ENCODE assay signal across 8 cellular contexts in genomic region chr15:41284425-41285177, GRCh38. TPM values are rescaled to one million over a fixed set of nuclear protein-coding genes. Genes with fewer than 3 reads are reported as not detected.
DNase-seq lines count a peak whose midpoint lies in the region; ATAC-seq and TF ChIP-seq lines count a peak whose summit lies in the region.

No MANE protein-coding gene starts in this region.

- DNase-seq in stimulated activated naive CD8-positive, alpha-beta T cell treated with anti-CD3 and anti-CD28 coated beads, Interleukin-15, Interleukin-2, amounts not matched to agents 100 U/mL and 50 U/mL, for 24 hours = no peak
- DNase-seq in SK-N-DZ (ENCODE audit: low spot score) (peak; percentile 35), endothelial cell (ENCODE audit: low spot score) (no peak)
- DNase-seq in effector CD8-positive, alpha-beta T cell (lab: John Stamatoyannopoulos, UW) = no peak
- DNase-seq in activated CD4-positive, alpha-beta T cell treated with anti-CD3 and anti-CD28 coated beads for 4 hours = no peak

- peak overlapping the region; percentile 34 for H3K4me3 ChIP-seq in mucosa of stomach (ENCODE audit: low read length)

- no peak for ATAC-seq in stimulated activated naive CD8-positive, alpha-beta T cell treated with anti-CD3 and anti-CD28 coated beads, Interleukin-15, Interleukin-2, amounts not matched to agents 100 U/mL and 50 U/mL, for 24 hours
- no peak for ATAC-seq in HG03045 (IDR thresholded peaks at IDR 0.05; ENCODE audit: unreplicated experiment)

- H3K9ac ChIP-seq in mucosa of stomach (ENCODE audit: low read length) = peak overlapping the region; percentile 85

- no peaks in the 10 kb centered on the region for H3K9me3 ChIP-seq in mucosa of stomach (ENCODE audit: control insufficient read depth, low read length)

- H3K4me3 Mint-ChIP-seq in stimulated activated naive CD8-positive, alpha-beta T cell treated with anti-CD3 and anti-CD28 coated beads, Interleukin-15, Interleukin-2, amounts not matched to agents 100 ng/mL and 50 ng/mL, for 24 hours = peak overlapping the region; percentile 100
- peak overlapping the region; percentile 100 for H3K4me3 Mint-ChIP-seq in endothelial cell (ENCODE audit: unreplicated experiment)

- no peaks in the 10 kb centered on the region for H3K27me3 Mint-ChIP-seq in stimulated activated naive CD8-positive, alpha-beta T cell treated with anti-CD3 and anti-CD28 coated beads, Interleukin-15, Interleukin-2, amounts not matched to agents 100 ng/mL and 50 ng/mL, for 24 hours
- H3K27me3 Mint-ChIP-seq in endothelial cell (ENCODE audit: unreplicated experiment) = peaks cover 6% of the 10 kb centered on the region

- peaks cover 50% of the 10 kb centered on the region for H3K36me3 Mint-ChIP-seq in stimulated activated naive CD8-positive, alpha-beta T cell treated with anti-CD3 and anti-CD28 coated beads, Interleukin-15, Interleukin-2, amounts not matched to agents 100 ng/mL and 50 ng/mL, for 24 hours (ENCODE audit: low read depth)
- peaks cover 33% of the 10 kb centered on the region for H3K36me3 Mint-ChIP-seq in endothelial cell (ENCODE audit: low read depth, unreplicated experiment)

- H3K27me3 ChIP-seq in mucosa of stomach (ENCODE audit: control insufficient read depth, insufficient read depth, low read length) = no peaks in the 10 kb centered on the region

- H3K4me1 Mint-ChIP-seq in stimulated activated naive CD8-positive, alpha-beta T cell treated with anti-CD3 and anti-CD28 coated beads, Interleukin-15, Interleukin-2, amounts not matched to agents 100 ng/mL and 50 ng/mL, for 24 hours (ENCODE audit: low read depth) = peaks cover 54% of the 10 kb centered on the region
- peaks cover 26% of the 10 kb centered on the region for H3K4me1 Mint-ChIP-seq in endothelial cell (ENCODE audit: unreplicated experiment)

- peaks cover 6% of the 10 kb centered on the region for H3K4me1 ChIP-seq in mucosa of stomach (ENCODE audit: control insufficient read depth, insufficient read depth, low read length)

- no peaks in the 10 kb centered on the region for H3K9me3 Mint-ChIP-seq in stimulated activated naive CD8-positive, alpha-beta T cell treated with anti-CD3 and anti-CD28 coated beads, Interleukin-15, Interleukin-2, amounts not matched to agents 100 ng/mL and 50 ng/mL, for 24 hours
- H3K9me3 Mint-ChIP-seq in endothelial cell (ENCODE audit: unreplicated experiment) = no peaks in the 10 kb centered on the region

- H3K27ac Mint-ChIP-seq in stimulated activated naive CD8-positive, alpha-beta T cell treated with anti-CD3 and anti-CD28 coated beads, Interleukin-15, Interleukin-2, amounts not matched to agents 100 ng/mL and 50 ng/mL, for 24 hours = peak overlapping the region; percentile 99
- peak overlapping the region; percentile 89 for H3K27ac Mint-ChIP-seq in endothelial cell (ENCODE audit: unreplicated experiment)

- no peak for TF ChIP-seq CTCF in endothelial cell (IDR thresholded peaks at IDR 0.05; ENCODE audit: unreplicated experiment)

- H3K36me3 ChIP-seq in mucosa of stomach (ENCODE audit: control insufficient read depth, insufficient read depth, low read length) = peaks cover 5% of the 10 kb centered on the region

RNA-seq across cellular contexts. Expression of gene OIP5, which starts 47.8 kb away (rescaled TPM):
- polyA plus RNA-seq in SK-N-DZ (2014; cell fraction: cytosol; rRNA removed) = 59.5 and 75.8 TPM in 2 replicates
- polyA plus RNA-seq in SK-N-DZ (2014; cell fraction: nucleus; rRNA removed) = 53.4 and 68.8 TPM in 2 replicates
- total RNA-seq in endothelial cell (ENCODE audit: unreplicated experiment) = 2.7 TPM

RNA-seq across cellular contexts. Expression of gene NUSAP1, which starts 48.1 kb away (rescaled TPM):
- polyA plus RNA-seq in SK-N-DZ (2014; cell fraction: cytosol; rRNA removed) = 360 and 376 TPM in 2 replicates
- 405 and 434 TPM in 2 replicates for polyA plus RNA-seq in SK-N-DZ (2014; cell fraction: nucleus; rRNA removed)
- 16.9 TPM for total RNA-seq in endothelial cell (ENCODE audit: unreplicated experiment)

RNA-seq across cellular contexts. Expression of gene CHP1, which starts 53.5 kb away (rescaled TPM):
- 32.1 and 37.2 TPM in 2 replicates for polyA plus RNA-seq in SK-N-DZ (2014; cell fraction: cytosol; rRNA removed)
- 7.8 and 14.0 TPM in 2 replicates for polyA plus RNA-seq in SK-N-DZ (2014; cell fraction: nucleus; rRNA removed)
- total RNA-seq in endothelial cell (ENCODE audit: unreplicated experiment) = 132 TPM

RNA-seq across cellular contexts. Expression of gene EXD1, which starts 54.0 kb away (rescaled TPM):
- polyA plus RNA-seq in SK-N-DZ (2014; cell fraction: cytosol; rRNA removed) = not detected in 2 replicates
- not detected in 2 replicates for polyA plus RNA-seq in SK-N-DZ (2014; cell fraction: nucleus; rRNA removed)
- not detected for total RNA-seq in endothelial cell (ENCODE audit: unreplicated experiment)
